In genomic region chr19:17556995-17557394, GRCh38 we compare ENCODE assay signal across 9 cellular contexts. TPM values are rescaled to one million over a fixed set of nuclear protein-coding genes. Genes with fewer than 3 reads are reported as not detected.
DNase-seq lines count a peak whose midpoint lies in the region; ATAC-seq and TF ChIP-seq lines count a peak whose summit lies in the region.
"Had no signal": no experiment of that assay in that cellular context is flagged by ENCODE, and none has a peak within 500 bp of the region (broad histone marks: within the 10 kb centered on the region; RNA-seq: fewer than 3 reads in every experiment).

No MANE protein-coding gene starts in this region.

- no peak for DNase-seq in activated CD4-positive, alpha-beta T cell treated with anti-CD3 and anti-CD28 coated beads for 36 hours
- no peak for DNase-seq in activated CD4-positive, alpha-beta T cell treated with anti-CD3 and anti-CD28 coated beads for 48 hours
- no peak for DNase-seq in WTC11 (ENCODE audit: low spot score)
- DNase-seq in fibroblast of pulmonary artery (ENCODE audit: low read depth), result no peak
- no peak for DNase-seq in stimulated activated naive B cell treated with anti-CD40 and anti-IgM and Interleukin-4, amounts not matched to agents 10 μg/mL and 1 μg/mL and 100 μg/mL, for 72 hours
- DNase-seq in stimulated activated CD4-positive, alpha-beta T cell treated with anti-CD3 and anti-CD28 coated beads, Interleukin-4, amount 100 ng/mL, for 1 hour, result no peak

- ATAC-seq in activated CD4-positive, alpha-beta T cell treated with anti-CD3 and anti-CD28 coated beads for 36 hours, result no peak
- ATAC-seq in WTC11, result no peak
- ATAC-seq in stimulated activated naive B cell treated with anti-CD40 and anti-IgM and Interleukin-4, amounts not matched to agents 10 μg/mL and 1 μg/mL and 100 μg/mL, for 72 hours (replicated peaks), result no peak
- ATAC-seq in GM18517 (IDR thresholded peaks at IDR 0.05; ENCODE audit: unreplicated experiment), result no peak
- no peak for ATAC-seq in GM21423 (IDR thresholded peaks at IDR 0.05; ENCODE audit: unreplicated experiment)
- ATAC-seq: activated CD4-positive, CD25-positive, alpha-beta regulatory T cell treated with anti-CD3 and anti-CD28 coated beads, Interleukin-2, amount 50 U/mL, for 24 hours had no signal

- peak overlapping the region; percentile 88 for H3K4me3 ChIP-seq in fibroblast of pulmonary artery (replicated peaks; ENCODE audit: low read depth, low read length)

- H3K4me3 Mint-ChIP-seq in activated CD4-positive, alpha-beta T cell treated with anti-CD3 and anti-CD28 coated beads for 36 hours, result peak overlapping the region; percentile 82
- peak overlapping the region; percentile 30 for H3K4me3 Mint-ChIP-seq in WTC11
- peak overlapping the region; percentile 90 to 95 for H3K4me3 Mint-ChIP-seq in stimulated activated naive B cell treated with anti-CD40 and anti-IgM and Interleukin-4, amounts not matched to agents 10 μg/mL and 1 μg/mL and 100 μg/mL, for 72 hours

- CTCF ChIA-PET in activated CD4-positive, alpha-beta T cell treated with anti-CD3 and anti-CD28 coated beads for 36 hours (lab: Charles Lee), result interaction anchor here (0.6 to 3.5 kb wide), 8 partner anchors 15 to 785 kb away, joined by 3 to 12 read pairs (median 4); partner anchors contain the start of gene PGLS
- CTCF ChIA-PET in WTC11 (lab: Charles Lee), result interaction anchor here (1.1 to 2.0 kb wide), 5 partner anchors 18 to 49 kb away, joined by 3 to 11 read pairs (median 4); no protein-coding TSS in a partner anchor

- H3K27me3 Mint-ChIP-seq in activated CD4-positive, alpha-beta T cell treated with anti-CD3 and anti-CD28 coated beads for 36 hours, result no peaks in the 10 kb centered on the region
- no peaks in the 10 kb centered on the region for H3K27me3 Mint-ChIP-seq in WTC11 (ENCODE audit: low read depth)
- H3K27me3 Mint-ChIP-seq in stimulated activated naive B cell treated with anti-CD40 and anti-IgM and Interleukin-4, amounts not matched to agents 10 μg/mL and 1 μg/mL and 100 μg/mL, for 72 hours, result no peaks in the 10 kb centered on the region

- H3K36me3 Mint-ChIP-seq in activated CD4-positive, alpha-beta T cell treated with anti-CD3 and anti-CD28 coated beads for 36 hours (ENCODE audit: low read depth), result peaks cover 28% of the 10 kb centered on the region
- H3K36me3 Mint-ChIP-seq in WTC11, result peaks cover 13% of the 10 kb centered on the region
- H3K36me3 Mint-ChIP-seq in stimulated activated naive B cell treated with anti-CD40 and anti-IgM and Interleukin-4, amounts not matched to agents 10 μg/mL and 1 μg/mL and 100 μg/mL, for 72 hours, result peaks cover 26 to 32% of the 10 kb centered on the region in 2 donors

- H3K27ac Mint-ChIP-seq in activated CD4-positive, alpha-beta T cell treated with anti-CD3 and anti-CD28 coated beads for 36 hours, result no peak overlapping the region
- no peak overlapping the region for H3K27ac Mint-ChIP-seq in WTC11
- peak overlapping the region; percentile 94 for H3K27ac Mint-ChIP-seq in stimulated activated naive B cell treated with anti-CD40 and anti-IgM and Interleukin-4, amounts not matched to agents 10 μg/mL and 1 μg/mL and 100 μg/mL, for 72 hours

- no peak for TF ChIP-seq CTCF in WTC11 (IDR thresholded peaks at IDR 0.05)
- no peak for TF ChIP-seq CTCF in fibroblast of pulmonary artery (IDR thresholded peaks at IDR 0.05; ENCODE audit: low read length, missing control alignments)

- H3K4me1 Mint-ChIP-seq in activated CD4-positive, alpha-beta T cell treated with anti-CD3 and anti-CD28 coated beads for 36 hours, result peaks cover 21% of the 10 kb centered on the region
- peaks cover 17% of the 10 kb centered on the region for H3K4me1 Mint-ChIP-seq in WTC11
- peaks cover 15 to 38% of the 10 kb centered on the region in 2 donors for H3K4me1 Mint-ChIP-seq in stimulated activated naive B cell treated with anti-CD40 and anti-IgM and Interleukin-4, amounts not matched to agents 10 μg/mL and 1 μg/mL and 100 μg/mL, for 72 hours

- POLR2A ChIA-PET in activated CD4-positive, alpha-beta T cell treated with anti-CD3 and anti-CD28 coated beads for 36 hours (lab: Charles Lee), result no interaction called here
- POLR2A ChIA-PET in WTC11 (lab: Charles Lee), result interaction anchor here (0.6 kb wide), 1 partner anchor 19 kb away, joined by 3 read pairs; no protein-coding TSS in a partner anchor

- intact Hi-C loops in activated CD4-positive, alpha-beta T cell treated with anti-CD3 and anti-CD28 coated beads for 36 hours (cut with DNase I, micrococcal nuclease), result loop anchor here (5.0 kb wide), 2 partner anchors 45 to 300 kb away; partner anchors contain the start of genes PGLS (in 1 of the 2) and RPL18A (in 1 of the 2)

- no peaks in the 10 kb centered on the region for H3K9me3 Mint-ChIP-seq in activated CD4-positive, alpha-beta T cell treated with anti-CD3 and anti-CD28 coated beads for 36 hours (ENCODE audit: low read depth)
- no peaks in the 10 kb centered on the region for H3K9me3 Mint-ChIP-seq in WTC11
- H3K9me3 Mint-ChIP-seq in stimulated activated naive B cell treated with anti-CD40 and anti-IgM and Interleukin-4, amounts not matched to agents 10 μg/mL and 1 μg/mL and 100 μg/mL, for 72 hours, result no peaks in the 10 kb centered on the region

TF ChIP-seq in WTC11, 78 proteins besides CTCF, POLR2A, EP300 and RAD21 (continues in another document):
- no peak for TF ChIP-seq HMGA2 (CRISPR knock-in tag; IDR thresholded peaks at IDR 0.05)
- TF ChIP-seq ZNF396 (CRISPR knock-in tag; IDR thresholded peaks at IDR 0.05; ENCODE audit: borderline replicate concordance), result no peak
- TF ChIP-seq, protein P1, sequence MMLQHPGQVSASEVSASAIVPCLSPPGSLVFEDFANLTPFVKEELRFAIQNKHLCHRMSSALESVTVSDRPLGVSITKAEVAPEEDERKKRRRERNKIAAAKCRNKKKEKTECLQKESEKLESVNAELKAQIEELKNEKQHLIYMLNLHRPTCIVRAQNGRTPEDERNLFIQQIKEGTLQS (CRISPR knock-in tag; conservative IDR thresholded peaks at IDR 0.05), result no peak
- no peak for TF ChIP-seq ZNF219 (CRISPR knock-in tag; IDR thresholded peaks at IDR 0.05; ENCODE audit: borderline replicate concordance)
- no peak for TF ChIP-seq ZNF416 (CRISPR knock-in tag; IDR thresholded peaks at IDR 0.05)
- TF ChIP-seq FOXK1 (CRISPR knock-in tag; IDR thresholded peaks at IDR 0.05), result no peak
- no peak for TF ChIP-seq OVOL2 (CRISPR knock-in tag; IDR thresholded peaks at IDR 0.05; ENCODE audit: borderline replicate concordance)
- TF ChIP-seq, protein P2, sequence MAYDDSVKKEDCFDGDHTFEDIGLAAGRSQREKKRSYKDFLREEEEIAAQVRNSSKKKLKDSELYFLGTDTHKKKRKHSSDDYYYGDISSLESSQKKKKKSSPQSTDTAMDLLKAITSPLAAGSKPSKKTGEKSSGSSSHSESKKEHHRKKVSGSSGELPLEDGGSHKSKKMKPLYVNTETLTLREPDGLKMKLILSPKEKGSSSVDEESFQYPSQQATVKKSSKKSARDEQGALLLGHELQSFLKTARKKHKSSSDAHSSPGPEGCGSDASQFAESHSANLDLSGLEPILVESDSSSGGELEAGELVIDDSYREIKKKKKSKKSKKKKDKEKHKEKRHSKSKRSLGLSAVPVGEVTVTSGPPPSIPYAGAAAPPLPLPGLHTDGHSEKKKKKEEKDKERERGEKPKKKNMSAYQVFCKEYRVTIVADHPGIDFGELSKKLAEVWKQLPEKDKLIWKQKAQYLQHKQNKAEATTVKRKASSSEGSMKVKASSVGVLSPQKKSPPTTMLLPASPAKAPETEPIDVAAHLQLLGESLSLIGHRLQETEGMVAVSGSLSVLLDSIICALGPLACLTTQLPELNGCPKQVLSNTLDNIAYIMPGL (CRISPR knock-in tag; IDR thresholded peaks at IDR 0.05), result no peak
- TF ChIP-seq, protein P3, sequence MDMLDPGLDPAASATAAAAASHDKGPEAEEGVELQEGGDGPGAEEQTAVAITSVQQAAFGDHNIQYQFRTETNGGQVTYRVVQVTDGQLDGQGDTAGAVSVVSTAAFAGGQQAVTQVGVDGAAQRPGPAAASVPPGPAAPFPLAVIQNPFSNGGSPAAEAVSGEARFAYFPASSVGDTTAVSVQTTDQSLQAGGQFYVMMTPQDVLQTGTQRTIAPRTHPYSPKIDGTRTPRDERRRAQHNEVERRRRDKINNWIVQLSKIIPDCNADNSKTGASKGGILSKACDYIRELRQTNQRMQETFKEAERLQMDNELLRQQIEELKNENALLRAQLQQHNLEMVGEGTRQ (CRISPR knock-in tag; IDR thresholded peaks at IDR 0.05), result no peak
- TF ChIP-seq ESRRA (CRISPR knock-in tag; IDR thresholded peaks at IDR 0.05; ENCODE audit: borderline replicate concordance), result no peak
- TF ChIP-seq, protein P4, sequence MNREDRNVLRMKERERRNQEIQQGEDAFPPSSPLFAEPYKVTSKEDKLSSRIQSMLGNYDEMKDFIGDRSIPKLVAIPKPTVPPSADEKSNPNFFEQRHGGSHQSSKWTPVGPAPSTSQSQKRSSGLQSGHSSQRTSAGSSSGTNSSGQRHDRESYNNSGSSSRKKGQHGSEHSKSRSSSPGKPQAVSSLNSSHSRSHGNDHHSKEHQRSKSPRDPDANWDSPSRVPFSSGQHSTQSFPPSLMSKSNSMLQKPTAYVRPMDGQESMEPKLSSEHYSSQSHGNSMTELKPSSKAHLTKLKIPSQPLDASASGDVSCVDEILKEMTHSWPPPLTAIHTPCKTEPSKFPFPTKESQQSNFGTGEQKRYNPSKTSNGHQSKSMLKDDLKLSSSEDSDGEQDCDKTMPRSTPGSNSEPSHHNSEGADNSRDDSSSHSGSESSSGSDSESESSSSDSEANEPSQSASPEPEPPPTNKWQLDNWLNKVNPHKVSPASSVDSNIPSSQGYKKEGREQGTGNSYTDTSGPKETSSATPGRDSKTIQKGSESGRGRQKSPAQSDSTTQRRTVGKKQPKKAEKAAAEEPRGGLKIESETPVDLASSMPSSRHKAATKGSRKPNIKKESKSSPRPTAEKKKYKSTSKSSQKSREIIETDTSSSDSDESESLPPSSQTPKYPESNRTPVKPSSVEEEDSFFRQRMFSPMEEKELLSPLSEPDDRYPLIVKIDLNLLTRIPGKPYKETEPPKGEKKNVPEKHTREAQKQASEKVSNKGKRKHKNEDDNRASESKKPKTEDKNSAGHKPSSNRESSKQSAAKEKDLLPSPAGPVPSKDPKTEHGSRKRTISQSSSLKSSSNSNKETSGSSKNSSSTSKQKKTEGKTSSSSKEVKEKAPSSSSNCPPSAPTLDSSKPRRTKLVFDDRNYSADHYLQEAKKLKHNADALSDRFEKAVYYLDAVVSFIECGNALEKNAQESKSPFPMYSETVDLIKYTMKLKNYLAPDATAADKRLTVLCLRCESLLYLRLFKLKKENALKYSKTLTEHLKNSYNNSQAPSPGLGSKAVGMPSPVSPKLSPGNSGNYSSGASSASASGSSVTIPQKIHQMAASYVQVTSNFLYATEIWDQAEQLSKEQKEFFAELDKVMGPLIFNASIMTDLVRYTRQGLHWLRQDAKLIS (CRISPR knock-in tag; IDR thresholded peaks at IDR 0.05; ENCODE audit: borderline replicate concordance), result no peak
- no peak for TF ChIP-seq ZNF263 (CRISPR knock-in tag; IDR thresholded peaks at IDR 0.05; ENCODE audit: low read depth)

RNA-seq across cellular contexts. Expression of gene COLGALT1, which starts 1.5 kb away (rescaled TPM):
- total RNA-seq in activated CD4-positive, alpha-beta T cell treated with anti-CD3 and anti-CD28 coated beads for 36 hours, result 10 to 100 TPM; 51.2 to 64.3 TPM
- total RNA-seq in WTC11 (2021), result 54.0 to 71.7 TPM (median 67.1 TPM) in 3 replicates

RNA-seq across cellular contexts. Expression of gene PGLS, which starts 45.5 kb away (rescaled TPM):
- total RNA-seq in activated CD4-positive, alpha-beta T cell treated with anti-CD3 and anti-CD28 coated beads for 36 hours, result 10 to 100 TPM; 53.1 to 55.5 TPM
- total RNA-seq in WTC11 (2021), result 81.7 to 108 TPM (median 108 TPM) in 3 replicates

Comparison
In these comparisons a context has a peak if more than half of its experiments do, and no peak if none do; other contexts are left out.
1. H3K4me3 Mint-ChIP-seq: peak in every context shown above with its lines; median percentile 92 in stimulated activated naive B cell treated with anti-CD40 and anti-IgM and Interleukin-4, amounts not matched to agents 10 μg/mL and 1 μg/mL and 100 μg/mL, for 72 hours; 82 in activated CD4-positive, alpha-beta T cell treated with anti-CD3 and anti-CD28 coated beads for 36 hours; 30 in WTC11.